ENCODE assay signal across 8 cellular contexts in the genomic region with DNA sequence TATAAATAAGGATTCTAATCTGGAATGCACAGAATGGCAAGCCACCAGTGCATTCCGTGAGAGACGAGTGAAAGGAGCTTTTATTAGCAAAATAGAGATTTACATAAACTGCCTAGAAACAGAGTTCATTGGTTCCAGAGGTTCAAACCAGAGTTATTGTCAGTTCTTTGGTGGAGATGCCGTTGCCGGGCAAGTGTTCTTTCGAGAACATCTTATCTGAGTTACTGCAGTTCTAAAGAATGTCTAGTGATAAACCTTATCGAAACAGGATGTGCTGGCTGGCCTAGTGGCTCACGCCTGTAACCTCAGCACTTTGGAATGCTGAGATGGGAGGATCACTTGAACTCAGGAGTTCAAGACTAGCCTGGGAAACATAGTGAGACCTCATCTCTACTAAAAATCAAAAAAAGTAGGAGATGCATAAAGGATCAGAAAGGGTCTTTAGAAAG. TPM values are rescaled to one million over a fixed set of nuclear protein-coding genes. Genes with fewer than 3 reads are reported as not detected.
DNase-seq lines count a peak whose midpoint lies in the region; ATAC-seq and TF ChIP-seq lines count a peak whose summit lies in the region.

No MANE protein-coding gene starts in this region.

- no peak for TF ChIP-seq POLR2A in upper lobe of left lung (IDR thresholded peaks at IDR 0.05)

- ATAC-seq in GM19351 (IDR thresholded peaks at IDR 0.05; ENCODE audit: unreplicated experiment) (peak; percentile 51), lower lobe of right lung (peak; percentile 98 to 99), upper lobe of left lung (ENCODE audit: low FRiP score in 2 of 2) (peak; percentile 94 to 96)

- intact Hi-C loops in lower lobe of right lung (cut with DNase I), result no loop called here

- DNase-seq in AG04450 (ENCODE audit: low read depth, low spot score) (peak; percentile 95), NCI-H774 (lab: John Stamatoyannopoulos, UW) (peak; percentile 12), lower lobe of right lung (peak; percentile 82), upper lobe of left lung (peak in 1 of 2 donors; percentile 88), NCI-H187 treated with DMSO at 0.1 percent for 48 hours (lab: John Stamatoyannopoulos, UW) (no peak), cerebellum (ENCODE audit: low spot score) (no peak)

- CTCF ChIA-PET in AG04450 (lab: Charles Lee), result interaction anchor here (0.6 to 2.0 kb wide), 6 partner anchors 13 to 256 kb away, joined by 3 to 6 read pairs (median 4); partner anchors contain the start of gene EVI5

- H3K9ac ChIP-seq in duodenal mucosa (ENCODE audit: low read depth in 1 of 2, low read length in 2 of 2), result no peak overlapping the region

- POLR2A ChIA-PET in AG04450 (lab: Yijun Ruan, JAX), result interaction anchor here (1.0 to 1.8 kb wide), 2 partner anchors 9 to 27 kb away, joined by 4 to 7 read pairs; partner anchors contain the start of gene RPL5

- TF ChIP-seq CTCF in AG04450 (IDR thresholded peaks at IDR 0.05; ENCODE audit: low read depth, low read length) (no peak), lower lobe of right lung (IDR thresholded peaks at IDR 0.05) (no peak), upper lobe of left lung (IDR thresholded peaks at IDR 0.05) (no peak)

- H3K36me3 ChIP-seq in duodenal mucosa (ENCODE audit: control insufficient read depth in 1 of 2, insufficient read depth in 2 of 2, low read length in 2 of 2) (no peaks in the 10 kb centered on the region), lower lobe of right lung (no peaks in the 10 kb centered on the region), upper lobe of left lung (no peaks in the 10 kb centered on the region)

- H3K9me3 ChIP-seq in AG04450 (ENCODE audit: control insufficient read depth, insufficient read depth, low read length) (no peaks in the 10 kb centered on the region), duodenal mucosa (ENCODE audit: control insufficient read depth in 1 of 2, low read length in 2 of 2) (no peaks in the 10 kb centered on the region), lower lobe of right lung (no peaks in the 10 kb centered on the region), upper lobe of left lung (no peaks in the 10 kb centered on the region)

- H3K4me3 ChIP-seq in AG04450 (ENCODE audit: low read depth, low read length), result no peak overlapping the region
- peak overlapping the region; percentile 2 to 8 for H3K4me3 ChIP-seq in duodenal mucosa (ENCODE audit: low read depth in 1 of 2, low read length in 2 of 2)
- no peak overlapping the region for H3K4me3 ChIP-seq in lower lobe of right lung
- no peak overlapping the region for H3K4me3 ChIP-seq in upper lobe of left lung

- H3K4me1 ChIP-seq in duodenal mucosa (ENCODE audit: control insufficient read depth in 1 of 2, insufficient read depth in 2 of 2, low read length in 2 of 2) (peaks cover 0 to 6% of the 10 kb centered on the region in 2 donors), lower lobe of right lung (peaks cover 14% of the 10 kb centered on the region), upper lobe of left lung (peaks cover 4 to 13% (median 6%) of the 10 kb centered on the region in 4 donors)

- peak in 2 of 4 donors; percentile 87 to 95 for TF ChIP-seq EP300 in upper lobe of left lung (IDR thresholded peaks at IDR 0.05)

- 4 to 11% methylated on average over 7 of the region's 7 CpGs for WGBS in upper lobe of left lung, 2 donors

- H3K27me3 ChIP-seq in AG04450 (ENCODE audit: control insufficient read depth, insufficient read depth, low read length), result no peaks in the 10 kb centered on the region
- no peaks in the 10 kb centered on the region for H3K27me3 ChIP-seq in duodenal mucosa (ENCODE audit: control insufficient read depth in 1 of 2, insufficient read depth in 2 of 2, low read length in 2 of 2)
- no peaks in the 10 kb centered on the region for H3K27me3 ChIP-seq in lower lobe of right lung (ENCODE audit: low read depth)
- H3K27me3 ChIP-seq in upper lobe of left lung, result no peaks in the 10 kb centered on the region

- H3K27ac ChIP-seq in AG04450 (ENCODE audit: low read depth, low read length) (peak overlapping the region; percentile 94), duodenal mucosa (ENCODE audit: low read depth, low read length) (no peak overlapping the region), lower lobe of right lung (peak overlapping the region; percentile 76), upper lobe of left lung (peak overlapping the region; percentile 33 to 68 (median 60))

RNA-seq across cellular contexts. Expression of gene EVI5, which starts 19.8 kb away (rescaled TPM):
- 19.9 and 28.5 TPM in 2 replicates for polyA plus RNA-seq in AG04450 (2011; rRNA removed)
- polyA minus RNA-seq in AG04450 (2011; rRNA and poly(A)+ RNA removed), result 25.2 and 36.1 TPM in 2 replicates
- 48.5 TPM for total RNA-seq in lower lobe of right lung
- total RNA-seq in upper lobe of left lung, result 10 to 100 TPM; 33.5 to 62.3 (median 39.6) TPM
- total RNA-seq in cerebellum, result 51.3 TPM

RNA-seq across cellular contexts. Expression of gene RPL5, which starts 27.1 kb away (rescaled TPM):
- 2,179 and 2,752 TPM in 2 replicates for polyA plus RNA-seq in AG04450 (2011; rRNA removed)
- polyA minus RNA-seq in AG04450 (2011; rRNA and poly(A)+ RNA removed), result 863 and 868 TPM in 2 replicates
- total RNA-seq in lower lobe of right lung, result 713 TPM
- total RNA-seq in upper lobe of left lung, result 1,000 to 10,000 TPM in 1 of 6 donors, 100 to 1,000 TPM in 5; 716 to 1,207 (median 813) TPM
- total RNA-seq in cerebellum, result 808 TPM

Comparison
In these comparisons a context has a peak if more than half of its experiments do, and no peak if none do; other contexts are left out.
1. DNase-seq: peak in AG04450 (single experiment), NCI-H774 (single experiment) and lower lobe of right lung (single experiment); none in NCI-H187 treated with DMSO at 0.1 percent for 48 hours (single experiment) and cerebellum (single experiment).
2. H3K4me3 ChIP-seq: peak in duodenal mucosa (2 of 2); none in AG04450 (single experiment), lower lobe of right lung (single experiment) and upper lobe of left lung (0 of 4).
3. Peak in every context shown above with its lines, with median percentiles within 50 percentile points of each other: ATAC-seq.